ENCODE assay signal across 8 cellular contexts in genomic region chr1:107057197-107058133, GRCh38. TPM values are rescaled to one million over a fixed set of nuclear protein-coding genes. Genes with fewer than 3 reads are reported as not detected.
A peak's percentile ranks its signal among the peaks of the same experiment; 100 is the strongest.
DNase-seq lines count a peak whose midpoint lies in the region; ATAC-seq and TF ChIP-seq lines count a peak whose summit lies in the region.

No MANE protein-coding gene starts in this region.

- no peaks in the 10 kb centered on the region for H3K27me3 ChIP-seq in left lung

- ATAC-seq in HG02763 (IDR thresholded peaks at IDR 0.05; ENCODE audit: unreplicated experiment): peak; percentile 52
- peak; percentile 89 for ATAC-seq in left lung

- DNase-seq in NCI-H2081 (lab: John Stamatoyannopoulos, UW): peak; percentile 49 to 76
- no peak for DNase-seq in NCI-H2081 treated with DMSO at 0.1 percent for 48 hours (lab: John Stamatoyannopoulos, UW)
- DNase-seq in NCI-H1417 treated with DMSO at 0.1 percent for 48 hours (lab: John Stamatoyannopoulos, UW): peak; percentile 45
- peak; percentile 54 for DNase-seq in activated CD4-positive, CD25-positive, alpha-beta regulatory T cell treated with anti-CD3 and anti-CD28 coated beads, Interleukin-2, amount 50 U/mL, for 72 hours
- DNase-seq in dedifferentiated amniotic fluid mesenchymal stem cell (ENCODE audit: extremely low spot score): peak; percentile 29
- DNase-seq in left lung: peak; percentile 69 to 88
- DNase-seq in stimulated activated CD4-positive, alpha-beta T cell treated with anti-CD3 and anti-CD28 coated beads, Interleukin-2, amount 100 ng/mL, for 48 hours: peak; percentile 37 to 41

- intact Hi-C loops in left lung (cut with DNase I): no loop called here

- H3K4me3 ChIP-seq in left lung: peak overlapping the region; percentile 90 to 95

- H3K27ac ChIP-seq in left lung: peak overlapping the region; percentile 78 to 80

- H3K9me3 ChIP-seq in left lung: no peaks in the 10 kb centered on the region

- H3K36me3 ChIP-seq in left lung: peaks cover 0 to 7% of the 10 kb centered on the region in 2 donors

- no peak for TF ChIP-seq CTCF in left lung (IDR thresholded peaks at IDR 0.05)

- peaks cover 8 to 13% of the 10 kb centered on the region in 2 donors for H3K4me1 ChIP-seq in left lung

RNA-seq across cellular contexts. Expression of gene PRMT6, which starts 1.0 kb away (rescaled TPM):
- 10 to 100 TPM; 11.1 to 11.5 TPM for total RNA-seq in left lung
